ENCODE assay signal across 14 cellular contexts in the genomic region with DNA sequence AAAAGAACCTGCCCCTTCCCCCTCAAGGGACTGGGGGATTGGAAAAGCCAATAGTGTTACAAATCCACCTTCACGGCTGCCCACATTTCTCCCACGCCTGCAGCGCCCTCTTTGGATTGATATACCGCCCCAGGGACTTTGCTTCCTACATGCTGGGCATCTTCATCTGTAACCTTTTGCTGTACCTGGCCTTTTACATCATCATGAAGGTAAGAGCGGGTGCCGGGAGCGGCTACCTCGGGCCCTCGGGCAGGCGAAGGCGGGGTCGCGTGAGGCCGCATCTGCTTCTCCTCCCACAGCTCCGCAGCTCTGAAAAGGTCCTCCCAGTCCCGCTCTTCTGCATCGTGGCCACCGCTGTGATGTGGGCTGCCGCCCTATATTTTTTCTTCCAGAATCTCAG.
A peak's percentile ranks its signal among the peaks of the same experiment; 100 is the strongest.
DNase-seq lines count a peak whose midpoint lies in the region; ATAC-seq and TF ChIP-seq lines count a peak whose summit lies in the region.
"Had no signal": no experiment of that assay in that cellular context is flagged by ENCODE, and none has a peak within 500 bp of the region (broad histone marks: within the 10 kb centered on the region; RNA-seq: fewer than 3 reads in every experiment).

No MANE protein-coding gene starts in this region.

- CTCF ChIA-PET in PC-3 (lab: Charles Lee) = no interaction called here
- CTCF ChIA-PET in GM10248 (lab: Yijun Ruan, JAX) = no interaction called here

- ATAC-seq in PC-3 = no peak
- ATAC-seq in stimulated activated naive CD8-positive, alpha-beta T cell treated with anti-CD3 and anti-CD28 coated beads, Interleukin-15, amount 100 ng/mL, for 72 hours = no peak
- ATAC-seq in upper lobe of right lung = no peak
- ATAC-seq: left ventricle myocardium superior had no signal

- H3K27ac ChIP-seq in PC-3 (ENCODE audit: low read length) (no peak overlapping the region), fibroblast of lung (ENCODE audit: insufficient read depth, low read length) (no peak overlapping the region), upper lobe of right lung (no peak overlapping the region)

- H3K79me2 ChIP-seq in PC-3 (ENCODE audit: low read length) = no peaks in the 10 kb centered on the region
- H3K79me2 ChIP-seq in fibroblast of lung (ENCODE audit: control insufficient read depth, insufficient read depth, low read length) = no peaks in the 10 kb centered on the region

- no peaks in the 10 kb centered on the region for H3K9me2 ChIP-seq in PC-3 (replicated peaks; ENCODE audit: low read length)

- intact Hi-C loops in PC-3 (cut with micrococcal nuclease) = no loop called here
- intact Hi-C loops in upper lobe of right lung (cut with DNase I) = no loop called here

- H3K9me3 Mint-ChIP-seq in progenitor cell of endocrine pancreas (ENCODE audit: low read depth) = no peaks in the 10 kb centered on the region
- no peaks in the 10 kb centered on the region for H3K9me3 Mint-ChIP-seq in stimulated activated naive CD8-positive, alpha-beta T cell treated with anti-CD3 and anti-CD28 coated beads, Interleukin-15, amount 100 ng/mL, for 72 hours
- H3K9me3 Mint-ChIP-seq: stimulated activated naive CD8-positive, alpha-beta T cell treated with anti-CD3 and anti-CD28 coated beads, Interleukin-15, Interleukin-2, amounts not matched to agents 100 ng/mL and 50 ng/mL, for 24 hours had no signal

- H3K4me2 ChIP-seq in PC-3 (ENCODE audit: low read length) (no peak overlapping the region), fibroblast of lung (ENCODE audit: extremely low read depth, insufficient read depth, low read length) (peak overlapping the region; percentile 18)

- H4K20me1 ChIP-seq in PC-3 (ENCODE audit: low read length) = no peaks in the 10 kb centered on the region
- H4K20me1 ChIP-seq in fibroblast of lung (ENCODE audit: control insufficient read depth, extremely low read depth, insufficient read depth, low read length) = no peaks in the 10 kb centered on the region

- BruUV-seq in PC-3 (replicated peaks; lab: Mats Ljungman, UMichigan) = no TSS peak

- H3K27me3 ChIP-seq in PC-3 (ENCODE audit: low read length) (no peaks in the 10 kb centered on the region), fibroblast of lung (ENCODE audit: control insufficient read depth, insufficient read depth, low read length) (peaks cover under 1% of the 10 kb centered on the region), upper lobe of right lung (no peaks in the 10 kb centered on the region)

- H3K4me1 ChIP-seq in PC-3 (ENCODE audit: insufficient read depth, low read length) = no peaks in the 10 kb centered on the region
- H3K4me1 ChIP-seq in fibroblast of lung (ENCODE audit: control insufficient read depth, extremely low read depth, insufficient read depth, low read length) = no peaks in the 10 kb centered on the region
- no peaks in the 10 kb centered on the region for H3K4me1 ChIP-seq in upper lobe of right lung

- H3F3A ChIP-seq in PC-3 (ENCODE audit: low read length, unreplicated experiment) = no peaks in the 10 kb centered on the region

- H3K27ac Mint-ChIP-seq in progenitor cell of endocrine pancreas = no peak overlapping the region
- no peak overlapping the region for H3K27ac Mint-ChIP-seq in stimulated activated naive CD8-positive, alpha-beta T cell treated with anti-CD3 and anti-CD28 coated beads, Interleukin-15, amount 100 ng/mL, for 72 hours
- H3K27ac Mint-ChIP-seq: stimulated activated naive CD8-positive, alpha-beta T cell treated with anti-CD3 and anti-CD28 coated beads, Interleukin-15, Interleukin-2, amounts not matched to agents 100 ng/mL and 50 ng/mL, for 24 hours had no signal

- H2AFZ ChIP-seq in PC-3 (ENCODE audit: low read length) (no peak overlapping the region), fibroblast of lung (ENCODE audit: low read length) (peak overlapping the region; percentile 24)

- H3K4me1 Mint-ChIP-seq in progenitor cell of endocrine pancreas (ENCODE audit: low read depth) = no peaks in the 10 kb centered on the region
- no peaks in the 10 kb centered on the region for H3K4me1 Mint-ChIP-seq in stimulated activated naive CD8-positive, alpha-beta T cell treated with anti-CD3 and anti-CD28 coated beads, Interleukin-15, amount 100 ng/mL, for 72 hours

- 0 out of 2 replicates have a peak, but pooled peaks have one; percentile 13 for TF ChIP-seq CTCF in PC-3 (conservative IDR thresholded peaks at IDR 0.05; ENCODE audit: low read depth, low read length)
- peak in 1 of 2 donors; percentile 27 for TF ChIP-seq CTCF in fibroblast of lung (conservative IDR thresholded peaks at IDR 0.05 in 1 of 2, IDR thresholded peaks at IDR 0.05 in 1 of 2; ENCODE audit: low read depth in 1 of 2, low read length in 2 of 2)
- TF ChIP-seq CTCF in progenitor cell of endocrine pancreas (IDR thresholded peaks at IDR 0.05; ENCODE audit: unreplicated experiment) = peak; percentile 28
- TF ChIP-seq CTCF in upper lobe of right lung (IDR thresholded peaks at IDR 0.05) = no peak
- no peak for TF ChIP-seq CTCF in GM10248 (IDR thresholded peaks at IDR 0.05; ENCODE audit: control extremely low read depth, extremely low read depth, low read depth, missing control alignments)

- no peak overlapping the region for H3K9ac ChIP-seq in PC-3 (ENCODE audit: low read length)
- H3K9ac ChIP-seq in fibroblast of lung (ENCODE audit: insufficient read depth, low read length) = no peak overlapping the region

- H3K36me3 ChIP-seq in PC-3 (ENCODE audit: low read depth, low read length) (0 out of 2 replicates have a peak, but pooled peaks cover 3% of the 10 kb centered on the region), fibroblast of lung (ENCODE audit: control insufficient read depth, insufficient read depth, low read length) (no peaks in the 10 kb centered on the region), upper lobe of right lung (no peaks in the 10 kb centered on the region)

- POLR2A ChIA-PET in PC-3 (lab: Charles Lee; ENCODE audit: unreplicated experiment) = no interaction called here
- POLR2A ChIA-PET in GM10248 (lab: Yijun Ruan, JAX) = no interaction called here

- H3K27me3 Mint-ChIP-seq in progenitor cell of endocrine pancreas = peaks cover 40% of the 10 kb centered on the region
- no peaks in the 10 kb centered on the region for H3K27me3 Mint-ChIP-seq in stimulated activated naive CD8-positive, alpha-beta T cell treated with anti-CD3 and anti-CD28 coated beads, Interleukin-15, amount 100 ng/mL, for 72 hours
- H3K27me3 Mint-ChIP-seq: stimulated activated naive CD8-positive, alpha-beta T cell treated with anti-CD3 and anti-CD28 coated beads, Interleukin-15, Interleukin-2, amounts not matched to agents 100 ng/mL and 50 ng/mL, for 24 hours had no signal

- DNase-seq in EL (peak; percentile 4), PC-3 (no peak), fibroblast of lung (ENCODE audit: low read depth in 2 of 2) (no peak), progenitor cell of endocrine pancreas (ENCODE audit: low spot score, unreplicated experiment) (no peak), upper lobe of right lung (no peak), GM10248 (ENCODE audit: extremely low spot score) (no peak), SIG-M5 (lab: John Stamatoyannopoulos, UW) (no peak)
- no peak for DNase-seq in stimulated activated naive CD8-positive, alpha-beta T cell treated with anti-CD3 and anti-CD28 coated beads, Interleukin-15, amount 100 ng/mL, for 72 hours
- DNase-seq: activated gamma-delta T cell treated with Interleukin-2 at 50 U/mL for 16 hours; left ventricle myocardium superior; NCI-H146; nucleus accumbens; stimulated activated CD4-positive, alpha-beta T cell treated with anti-CD3 and anti-CD28 coated beads, Interleukin-2, amount 100 ng/mL, for 24 hours had no signal

- H3K4me3 ChIP-seq in PC-3 (ENCODE audit: low read length) (no peak overlapping the region), fibroblast of lung (replicated peaks in 1 of 4; ENCODE audit: control extremely low read depth in 1 of 4, insufficient read depth in 1 of 4, low read depth in 3 of 4, low read length in 4 of 4) (peak overlapping the region in 2 of 4 experiments; percentile 8 to 36), upper lobe of right lung (no peak overlapping the region)

- no peaks in the 10 kb centered on the region for H3K36me3 Mint-ChIP-seq in progenitor cell of endocrine pancreas (ENCODE audit: insufficient read depth)

- H3K9me3 ChIP-seq in PC-3 (ENCODE audit: low read length) (no peaks in the 10 kb centered on the region), fibroblast of lung (ENCODE audit: control insufficient read depth, insufficient read depth, low read depth, low read length) (no peaks in the 10 kb centered on the region), upper lobe of right lung (no peaks in the 10 kb centered on the region)

- H3K4me3 Mint-ChIP-seq in progenitor cell of endocrine pancreas (ENCODE audit: low read depth) = no peak overlapping the region
- no peak overlapping the region for H3K4me3 Mint-ChIP-seq in stimulated activated naive CD8-positive, alpha-beta T cell treated with anti-CD3 and anti-CD28 coated beads, Interleukin-15, amount 100 ng/mL, for 72 hours
- H3K4me3 Mint-ChIP-seq: stimulated activated naive CD8-positive, alpha-beta T cell treated with anti-CD3 and anti-CD28 coated beads, Interleukin-15, Interleukin-2, amounts not matched to agents 100 ng/mL and 50 ng/mL, for 24 hours had no signal

Comparison
In these comparisons a context has a peak if more than half of its experiments do, and no peak if none do; other contexts are left out.
1. CTCF ChIP-seq: peak in PC-3 (single experiment) and progenitor cell of endocrine pancreas (single experiment); none in upper lobe of right lung (single experiment) and GM10248 (single experiment).